1 cellular context compared by ENCODE assay signal in genomic region chr16:85594621-85595298, GRCh38.
TF ChIP-seq lines count a peak whose summit lies in the region.

No MANE protein-coding gene starts in this region.

TF ChIP-seq in H1, 55 proteins besides CTCF, POLR2A, EP300 and RAD21:
- no peak for TF ChIP-seq CBX8 (IDR thresholded peaks at IDR 0.05; ENCODE audit: borderline replicate concordance, low read depth, low read length)
- no peak for TF ChIP-seq BACH1 (IDR thresholded peaks at IDR 0.05; ENCODE audit: low read length)
- no peak for TF ChIP-seq CREB1 (IDR thresholded peaks at IDR 0.05)
- TF ChIP-seq TCF12 (IDR thresholded peaks at IDR 0.05; ENCODE audit: low read depth, low read length) = no peak
- TF ChIP-seq YY1 (IDR thresholded peaks at IDR 0.05; ENCODE audit: low read depth, low read length) = no peak
- no peak for TF ChIP-seq SP4 (IDR thresholded peaks at IDR 0.05; ENCODE audit: low read length)
- TF ChIP-seq FOSL1 (IDR thresholded peaks at IDR 0.05; ENCODE audit: insufficient read depth, low read depth, low read length) = no peak
- TF ChIP-seq BCL11A (IDR thresholded peaks at IDR 0.05; ENCODE audit: low read depth in 2 of 2, low read length in 2 of 2) = no peak
- no peak for TF ChIP-seq NANOG (IDR thresholded peaks at IDR 0.05; ENCODE audit: insufficient read depth, low read depth, low read length, poor library complexity, severe bottlenecking)
- no peak for TF ChIP-seq JUN (IDR thresholded peaks at IDR 0.05; ENCODE audit: low read depth, low read length)
- no peak for TF ChIP-seq CEBPB (IDR thresholded peaks at IDR 0.05; ENCODE audit: low read depth, low read length)
- TF ChIP-seq CHD7 (IDR thresholded peaks at IDR 0.05; ENCODE audit: insufficient replicate concordance, low read length) = no peak
- no peak for TF ChIP-seq USF2 (IDR thresholded peaks at IDR 0.05; ENCODE audit: low read length)
- no peak for TF ChIP-seq SRF (IDR thresholded peaks at IDR 0.05; ENCODE audit: low read depth, low read length)
- TF ChIP-seq HDAC6 (IDR thresholded peaks at IDR 0.05; ENCODE audit: low read depth, low read length) = no peak
- no peak for TF ChIP-seq SP2 (IDR thresholded peaks at IDR 0.05; ENCODE audit: low read length)
- TF ChIP-seq CBX5 (IDR thresholded peaks at IDR 0.05; ENCODE audit: low read depth, low read length) = no peak
TF ChIP-seq in H1: peak in this region for 0.
